8 cellular contexts compared by ENCODE assay signal in the genomic region with DNA sequence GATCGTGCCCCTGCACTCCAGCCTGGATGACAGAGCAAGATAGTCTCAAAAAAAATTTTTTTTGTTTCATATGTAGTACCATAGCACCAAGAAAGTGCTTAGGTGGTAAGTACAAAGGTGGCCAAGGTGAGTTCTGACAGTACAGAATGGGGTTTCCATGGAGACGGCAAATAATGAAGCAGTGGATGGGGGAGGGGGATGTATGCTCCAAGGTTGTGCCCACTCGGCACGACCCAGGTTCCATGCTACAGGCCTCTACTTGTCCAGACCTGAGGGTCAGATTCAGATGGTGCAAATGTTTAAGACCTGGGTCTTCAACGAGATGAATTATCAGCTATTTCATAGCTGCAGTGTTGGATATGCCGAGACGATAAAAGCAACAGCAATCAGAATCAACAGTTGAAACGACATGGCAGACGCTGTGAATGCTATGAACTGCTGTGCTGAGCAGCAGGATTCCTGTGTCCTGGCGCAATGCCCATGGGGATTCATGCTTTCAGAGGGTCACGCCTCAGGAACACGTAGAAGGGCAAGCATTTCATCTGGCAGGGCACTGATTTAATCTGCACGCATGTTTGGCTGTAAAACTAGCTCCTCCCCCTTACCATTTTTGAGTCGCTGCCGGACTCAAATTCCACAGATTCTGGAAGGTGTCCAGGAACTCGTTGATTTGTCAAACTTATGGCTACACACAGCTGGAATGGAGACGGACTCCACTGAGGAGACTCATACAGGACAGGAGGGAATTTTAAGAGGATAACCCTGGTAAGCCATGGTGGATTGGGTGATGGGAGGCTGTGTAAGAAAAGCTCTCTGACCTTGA.
A peak's percentile ranks its signal among the peaks of the same experiment; 100 is the strongest.
DNase-seq lines count a peak whose midpoint lies in the region; TF ChIP-seq lines count a peak whose summit lies in the region.

No MANE protein-coding gene starts in this region.

- H3K36me3 ChIP-seq in Caco-2 (ENCODE audit: control insufficient read depth, insufficient read depth, low read length): no peaks in the 10 kb centered on the region
- no peaks in the 10 kb centered on the region for H3K36me3 ChIP-seq in muscle layer of colon (ENCODE audit: insufficient read depth, low read length)

- peak overlapping the region; percentile 23 for H3K27ac Mint-ChIP-seq in Caco-2 (ENCODE audit: unreplicated experiment)

- intact Hi-C loops in Caco-2 (cut with micrococcal nuclease; ENCODE audit: unreplicated experiment): no loop called here

- H3K9me3 ChIP-seq in Caco-2 (no peaks in the 10 kb centered on the region), muscle layer of colon (ENCODE audit: low read length) (no peaks in the 10 kb centered on the region)

- peaks cover 4% of the 10 kb centered on the region for H3K36me3 Mint-ChIP-seq in Caco-2 (ENCODE audit: insufficient read depth, unreplicated experiment)

- H3K9ac ChIP-seq in muscle layer of colon (ENCODE audit: low read length): no peak overlapping the region

- peaks cover 6% of the 10 kb centered on the region for H3K27me3 Mint-ChIP-seq in Caco-2 (ENCODE audit: insufficient read depth, unreplicated experiment)

- peak overlapping the region; percentile 37 for H3K27ac ChIP-seq in muscle layer of colon (ENCODE audit: low read depth, low read length)

- CTCF ChIA-PET in Caco-2 (lab: Charles Lee): no interaction called here

- peak overlapping the region; percentile 27 for H3K4me3 ChIP-seq in Caco-2 (ENCODE audit: low read depth, low read length)
- H3K4me3 ChIP-seq in muscle layer of colon (ENCODE audit: low read depth in 1 of 2, low read length in 2 of 2): peak overlapping the region; percentile 22 to 39

- no peak for TF ChIP-seq CTCF in Caco-2 (IDR thresholded peaks at IDR 0.05; ENCODE audit: insufficient read depth in 1 of 2, low read depth in 1 of 2, low read length in 1 of 2, severe bottlenecking in 1 of 2, unreplicated experiment in 1 of 2)

- H3K4me1 ChIP-seq in Caco-2 (peaks cover 7% of the 10 kb centered on the region), muscle layer of colon (ENCODE audit: insufficient read depth, low read length) (peaks cover 12% of the 10 kb centered on the region)

- H3K4me1 Mint-ChIP-seq in Caco-2 (ENCODE audit: low read depth, unreplicated experiment): peaks cover 7% of the 10 kb centered on the region

- H3K4me3 Mint-ChIP-seq in Caco-2 (ENCODE audit: unreplicated experiment): peak overlapping the region; percentile 68

- H3K27me3 ChIP-seq in Caco-2 (replicated peaks; ENCODE audit: control insufficient read depth, insufficient read depth, low read length) (no peaks in the 10 kb centered on the region; the same call in 1 of the 2 replicates), muscle layer of colon (ENCODE audit: control insufficient read depth in 1 of 2, insufficient read depth in 2 of 2, low read length in 2 of 2) (no peaks in the 10 kb centered on the region)

- H3K9me3 Mint-ChIP-seq in Caco-2 (ENCODE audit: unreplicated experiment): no peaks in the 10 kb centered on the region

- DNase-seq in Caco-2 (peak; percentile 57 to 63), NCI-H2196 (lab: John Stamatoyannopoulos, UW; ENCODE audit: unreplicated experiment) (peak; percentile 47), dermis blood vessel endothelial cell (peak; percentile 98), retina (no peak), Kasumi-1 (lab: John Stamatoyannopoulos, UW) (no peak)
- DNase-seq in activated naive CD4-positive, alpha-beta T cell treated with anti-CD3 and anti-CD28 coated beads, Interleukin-2, amount 50 U/mL, for 16 hours: no peak
- no peak for DNase-seq in activated CD4-positive, alpha-beta T cell treated with anti-CD3 and anti-CD28 coated beads for 1 hour

- BruUV-seq in Caco-2 (replicated peaks; lab: Mats Ljungman, UMichigan): no TSS peak

- POLR2A ChIA-PET in Caco-2 (lab: Charles Lee): interaction anchor here (0.5 to 1.2 kb wide), 2 partner anchors 8 to 111 kb away, joined by 3 read pairs; no protein-coding TSS in a partner anchor

Comparison
In these comparisons a context has a peak if more than half of its experiments do, and no peak if none do; other contexts are left out.
1. DNase-seq: peak in Caco-2 (2 of 2), NCI-H2196 (single experiment) and dermis blood vessel endothelial cell (single experiment); none in retina (single experiment), activated naive CD4-positive, alpha-beta T cell treated with anti-CD3 and anti-CD28 coated beads, Interleukin-2, amount 50 U/mL, for 16 hours (single experiment), activated CD4-positive, alpha-beta T cell treated with anti-CD3 and anti-CD28 coated beads for 1 hour (single experiment) and Kasumi-1 (0 of 2).